ENCODE assay signal across 9 cellular contexts in genomic region chr6:11460837-11461661, GRCh38.
DNase-seq lines count a peak whose midpoint lies in the region; ATAC-seq and TF ChIP-seq lines count a peak whose summit lies in the region.
"Had no signal": no experiment of that assay in that cellular context is flagged by ENCODE, and none has a peak within 500 bp of the region (broad histone marks: within the 10 kb centered on the region; RNA-seq: fewer than 3 reads in every experiment).

No MANE protein-coding gene starts in this region.

- no peak overlapping the region for H3K4me3 Mint-ChIP-seq in central memory CD8-positive, alpha-beta T cell
- H3K4me3 Mint-ChIP-seq in osteocyte (ENCODE audit: unreplicated experiment) = no peak overlapping the region
- H3K4me3 Mint-ChIP-seq: nephron had no signal

- no peak for TF ChIP-seq POLR2A in gastrocnemius medialis (IDR thresholded peaks at IDR 0.05)

- H3K9me3 Mint-ChIP-seq in central memory CD8-positive, alpha-beta T cell = no peaks in the 10 kb centered on the region
- H3K9me3 Mint-ChIP-seq in osteocyte (ENCODE audit: unreplicated experiment) = no peaks in the 10 kb centered on the region
- H3K9me3 Mint-ChIP-seq: nephron had no signal

- no peak for DNase-seq in central memory CD8-positive, alpha-beta T cell (ENCODE audit: low spot score in 2 of 2)
- no peak for DNase-seq in gastrocnemius medialis
- no peak for DNase-seq in osteocyte (ENCODE audit: extremely low spot score, unreplicated experiment)
- no peak for DNase-seq in pons (ENCODE audit: low spot score)
- DNase-seq in activated gamma-delta T cell treated with Interleukin-2 at 50 U/mL for 16 hours = no peak

- peaks cover 17% of the 10 kb centered on the region for H3K4me1 Mint-ChIP-seq in central memory CD8-positive, alpha-beta T cell
- peaks cover 2% of the 10 kb centered on the region for H3K4me1 Mint-ChIP-seq in osteocyte (ENCODE audit: unreplicated experiment)
- H3K4me1 Mint-ChIP-seq: nephron had no signal

- in situ Hi-C loops in gastrocnemius medialis (cut with MboI; ENCODE audit: low sequenced_read_pairs in 4 of 4) = no loop called here

- no peak overlapping the region for H3K27ac ChIP-seq in gastrocnemius medialis

- peak; percentile 74 for ATAC-seq in GM18502 (IDR thresholded peaks at IDR 0.05; ENCODE audit: poor library complexity, unreplicated experiment)
- peak; percentile 66 for ATAC-seq in GM21360 (IDR thresholded peaks at IDR 0.05; ENCODE audit: unreplicated experiment)
- peak; percentile 79 for ATAC-seq in HG03280 (IDR thresholded peaks at IDR 0.05; ENCODE audit: unreplicated experiment)
- ATAC-seq in central memory CD8-positive, alpha-beta T cell (replicated peaks; ENCODE audit: extremely low read depth, poor library complexity, severe bottlenecking) = peak; percentile 49
- ATAC-seq in gastrocnemius medialis = no peak

- intact Hi-C loops in gastrocnemius medialis (cut with DNase I; ENCODE audit: low total_unique reads) = no loop called here

- no peak overlapping the region for H3K4me3 ChIP-seq in gastrocnemius medialis

- H3K27me3 Mint-ChIP-seq in central memory CD8-positive, alpha-beta T cell = no peaks in the 10 kb centered on the region
- no peaks in the 10 kb centered on the region for H3K27me3 Mint-ChIP-seq in osteocyte (ENCODE audit: unreplicated experiment)

- no peak for TF ChIP-seq CTCF in gastrocnemius medialis (IDR thresholded peaks at IDR 0.05 in 4 of 5, conservative IDR thresholded peaks at IDR 0.05 in 1 of 5)
- no peak for TF ChIP-seq CTCF in osteocyte (IDR thresholded peaks at IDR 0.05)

- no peaks in the 10 kb centered on the region for H3K36me3 ChIP-seq in gastrocnemius medialis

- no peaks in the 10 kb centered on the region for H3K9me3 ChIP-seq in gastrocnemius medialis

- no peaks in the 10 kb centered on the region for H3K4me1 ChIP-seq in gastrocnemius medialis

- no peaks in the 10 kb centered on the region for H3K27me3 ChIP-seq in gastrocnemius medialis

- no peaks in the 10 kb centered on the region for H3K36me3 Mint-ChIP-seq in central memory CD8-positive, alpha-beta T cell (ENCODE audit: insufficient read depth)
- no peaks in the 10 kb centered on the region for H3K36me3 Mint-ChIP-seq in osteocyte (ENCODE audit: unreplicated experiment)

- no peak overlapping the region for H3K27ac Mint-ChIP-seq in central memory CD8-positive, alpha-beta T cell (ENCODE audit: low read depth)
- H3K27ac Mint-ChIP-seq in osteocyte (ENCODE audit: unreplicated experiment) = no peak overlapping the region

Comparison
In these comparisons a context has a peak if more than half of its experiments do, and no peak if none do; other contexts are left out.
1. ATAC-seq: peak in GM18502 (single experiment), GM21360 (single experiment), HG03280 (single experiment) and central memory CD8-positive, alpha-beta T cell (single experiment); none in gastrocnemius medialis (0 of 2).